21 cellular contexts compared by ENCODE assay signal in the genomic region with DNA sequence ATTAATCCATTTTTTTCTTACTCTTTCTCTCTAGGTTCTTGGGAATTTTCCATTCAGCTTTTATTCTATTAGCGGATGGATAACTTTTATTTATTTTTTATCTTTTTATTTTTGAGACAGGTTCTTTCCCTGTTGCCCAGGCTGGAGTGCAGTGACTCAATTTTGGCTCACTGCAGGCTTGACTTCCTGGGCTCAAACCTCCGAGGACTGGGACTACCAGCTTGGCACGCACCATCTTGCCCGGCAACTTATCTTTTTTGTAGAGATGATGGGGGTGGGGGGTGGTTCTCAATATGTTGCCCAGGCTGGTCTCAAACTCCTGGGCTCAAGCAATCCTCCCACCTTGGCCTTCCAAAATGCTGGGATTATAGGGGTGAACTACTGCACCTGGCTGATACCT. TPM values are rescaled to one million over a fixed set of nuclear protein-coding genes. Genes with fewer than 3 reads are reported as not detected.
"Had no signal": no experiment of that assay in that cellular context is flagged by ENCODE, and none has a peak within 500 bp of the region (broad histone marks: within the 10 kb centered on the region; RNA-seq: fewer than 3 reads in every experiment).

No MANE protein-coding gene starts in this region.

- H3K36me3 ChIP-seq: cardiac muscle cell, lower lobe of right lung, spleen had no signal

- H3K4me3 ChIP-seq: cardiac muscle cell, lower lobe of right lung, spleen had no signal

- H3K9me3 ChIP-seq: lower lobe of right lung, spleen had no signal

- H3K27ac ChIP-seq: cardiac muscle cell, lower lobe of right lung, spleen had no signal

- DNase-seq: activated CD4-positive, alpha-beta T cell treated with anti-CD3 and anti-CD28 coated beads, Interleukin-2, amount 50 U/mL, for 1 hour; activated CD4-positive, CD25-positive, alpha-beta regulatory T cell treated with anti-CD3 and anti-CD28 coated beads, Interleukin-2, amount 50 U/mL, for 72 hours; activated CD8-positive, alpha-beta T cell treated with anti-CD3 and anti-CD28 coated beads, Interleukin-2, amount 10 ng/mL, durations not matched to agents 7 days and 5 days; activated gamma-delta T cell; activated naive CD4-positive, alpha-beta T cell treated with anti-CD3 and anti-CD28 coated beads, Interleukin-2, amount 50 U/mL, for 16 hours; activated naive CD8-positive, alpha-beta T cell treated with anti-CD3 and anti-CD28 coated beads, Interleukin-2, amount 50 U/mL, for 24 hours; erythroblast; foreskin fibroblast; lower lobe of right lung; natural killer cell; retina; spleen; stimulated activated CD4-positive, alpha-beta T cell treated with anti-CD3 and anti-CD28 coated beads, Interleukin-4, amount 100 ng/mL, for 1 hour; stimulated activated naive CD4-positive, alpha-beta T cell treated with Interleukin-2 at 50 U/mL for 16 hours had no signal

- ATAC-seq: activated CD8-positive, alpha-beta T cell treated with anti-CD3 and anti-CD28 coated beads, Interleukin-2, amount 10 ng/mL, durations not matched to agents 7 days and 5 days; activated naive CD8-positive, alpha-beta T cell treated with anti-CD3 and anti-CD28 coated beads, Interleukin-2, amount 50 U/mL, for 24 hours; left lobe of liver; lower lobe of right lung; natural killer cell had no signal

RNA-seq across cellular contexts. Expression of a gene that starts 36.1 kb away (rescaled TPM):
- total RNA-seq: chondrocyte, fibroblast of lung, glomerular endothelial cell, kidney epithelial cell, osteocyte had no signal
